ENCODE assay signal across 31 cellular contexts in genomic region chr4:45987858-45988257, GRCh38.
"Had no signal": no experiment of that assay in that cellular context is flagged by ENCODE, and none has a peak within 500 bp of the region (broad histone marks: within the 10 kb centered on the region; RNA-seq: fewer than 3 reads in every experiment).

No MANE protein-coding gene starts in this region.

- H3K36me3 ChIP-seq: neural progenitor cell, ovary, spleen, suprapubic skin, tibial artery, transverse colon, upper lobe of right lung, uterus had no signal

- H3K9me3 Mint-ChIP-seq: nephron, neural progenitor cell, type B pancreatic cell had no signal

- H3K27ac ChIP-seq: neural progenitor cell, ovary, parathyroid adenoma, psoas muscle, skin epidermis, spleen, suprapubic skin, testis, tibial artery, transverse colon, upper lobe of right lung, uterus had no signal

- ATAC-seq: natural killer cell; psoas muscle; right cardiac atrium; sciatic nerve; stimulated activated memory B cell treated with anti-CD40 and anti-IgM and Interleukin-4, amounts not matched to agents 10 μg/mL and 1 μg/mL and 100 μg/mL, for 72 hours; stimulated activated naive CD8-positive, alpha-beta T cell treated with anti-CD3 and anti-CD28 coated beads, Interleukin-15, amount 100 ng/mL, for 72 hours; stimulated activated naive CD8-positive, alpha-beta T cell treated with anti-CD3 and anti-CD28 coated beads, Interleukin-15, Interleukin-2, amounts not matched to agents 100 U/mL and 50 U/mL, for 24 hours; upper lobe of right lung had no signal

- DNase-seq: natural killer cell; occipital lobe; ovary; posterior cingulate gyrus; psoas muscle; right cardiac atrium; spleen; stimulated activated CD4-positive, alpha-beta T cell treated with anti-CD3 and anti-CD28 coated beads, Interleukin-12 subunit alpha, Interleukin-12 subunit beta, amount 100 ng/mL, for 4 hours; stimulated activated CD4-positive, alpha-beta T cell treated with anti-CD3 and anti-CD28 coated beads, Interleukin-1b, Interleukin-23, amount 100 ng/mL, for 48 hours; stimulated activated CD4-positive, alpha-beta T cell treated with anti-CD3 and anti-CD28 coated beads, Interleukin-4, amount 100 ng/mL, for 1 hour; stimulated activated CD4-positive, alpha-beta T cell treated with anti-CD3 and anti-CD28 coated beads, Interleukin-4, amount 100 ng/mL, for 4 hours; stimulated activated CD8-positive, alpha-beta memory T cell treated with anti-CD3 and anti-CD28 coated beads, Interleukin-4, amount 100 ng/mL, for 48 hours; stimulated activated naive CD4-positive, alpha-beta T cell; stimulated activated naive CD8-positive, alpha-beta T cell treated with anti-CD3 and anti-CD28 coated beads, Interleukin-15, amount 100 ng/mL, for 72 hours; stimulated activated naive CD8-positive, alpha-beta T cell treated with anti-CD3 and anti-CD28 coated beads, Interleukin-15, Interleukin-2, amounts not matched to agents 100 U/mL and 50 U/mL, for 24 hours; substantia nigra; testis; tibial artery; transverse colon; upper lobe of right lung; uterus had no signal

- H3K4me3 Mint-ChIP-seq: natural killer cell; nephron; neural progenitor cell; stimulated activated memory B cell treated with anti-CD40 and anti-IgM and Interleukin-4, amounts not matched to agents 10 μg/mL and 1 μg/mL and 100 μg/mL, for 72 hours; stimulated activated naive CD8-positive, alpha-beta T cell treated with anti-CD3 and anti-CD28 coated beads, Interleukin-15, amount 100 ng/mL, for 72 hours; type B pancreatic cell had no signal

- H3K4me1 Mint-ChIP-seq: natural killer cell; nephron; neural progenitor cell; stimulated activated memory B cell treated with anti-CD40 and anti-IgM and Interleukin-4, amounts not matched to agents 10 μg/mL and 1 μg/mL and 100 μg/mL, for 72 hours; stimulated activated naive CD8-positive, alpha-beta T cell treated with anti-CD3 and anti-CD28 coated beads, Interleukin-15, amount 100 ng/mL, for 72 hours had no signal

- H3K9me3 ChIP-seq: ovary, psoas muscle, suprapubic skin, testis, tibial artery, transverse colon, uterus had no signal

- H3K4me3 ChIP-seq: neural progenitor cell, ovary, psoas muscle, skin epidermis, smooth muscle cell, spleen, suprapubic skin, testis, tibial artery, transverse colon, upper lobe of right lung, uterus had no signal

- H3K27me3 ChIP-seq: neural progenitor cell, ovary, spleen, suprapubic skin, testis, tibial artery, transverse colon, upper lobe of right lung, uterus had no signal

- H2AFZ ChIP-seq: neural progenitor cell, parathyroid adenoma had no signal

- H3K9ac ChIP-seq: neural progenitor cell, parathyroid adenoma had no signal

- H3K27me3 Mint-ChIP-seq: progenitor cell of endocrine pancreas; stimulated activated memory B cell treated with anti-CD40 and anti-IgM and Interleukin-4, amounts not matched to agents 10 μg/mL and 1 μg/mL and 100 μg/mL, for 72 hours; stimulated activated naive CD8-positive, alpha-beta T cell treated with anti-CD3 and anti-CD28 coated beads, Interleukin-15, amount 100 ng/mL, for 72 hours; type B pancreatic cell had no signal

- H3K27ac Mint-ChIP-seq: natural killer cell; nephron; neural progenitor cell; progenitor cell of endocrine pancreas; stimulated activated memory B cell treated with anti-CD40 and anti-IgM and Interleukin-4, amounts not matched to agents 10 μg/mL and 1 μg/mL and 100 μg/mL, for 72 hours; stimulated activated naive CD8-positive, alpha-beta T cell treated with anti-CD3 and anti-CD28 coated beads, Interleukin-15, amount 100 ng/mL, for 72 hours; type B pancreatic cell had no signal

- H3K4me1 ChIP-seq: neural progenitor cell, parathyroid adenoma, psoas muscle, spleen, suprapubic skin, testis, tibial artery, transverse colon, upper lobe of right lung, uterus had no signal

- H3K36me3 Mint-ChIP-seq: neural progenitor cell; stimulated activated memory B cell treated with anti-CD40 and anti-IgM and Interleukin-4, amounts not matched to agents 10 μg/mL and 1 μg/mL and 100 μg/mL, for 72 hours; type B pancreatic cell had no signal

- H3K79me2 ChIP-seq: parathyroid adenoma had no signal

- H3K4me2 ChIP-seq: neural progenitor cell, smooth muscle cell had no signal
